10 cellular contexts compared by ENCODE assay signal in genomic region chr15:50828610-50829206, GRCh38.
DNase-seq lines count a peak whose midpoint lies in the region; ATAC-seq and TF ChIP-seq lines count a peak whose summit lies in the region.
"Had no signal": no experiment of that assay in that cellular context is flagged by ENCODE, and none has a peak within 500 bp of the region (broad histone marks: within the 10 kb centered on the region; RNA-seq: fewer than 3 reads in every experiment).

No MANE protein-coding gene starts in this region.

- H3K4me3 ChIP-seq in NT2/D1 (ENCODE audit: insufficient read length, low read depth) (no peak overlapping the region), osteoblast (ENCODE audit: insufficient read depth, low read length) (no peak overlapping the region)
- H3K4me3 ChIP-seq: cardiac muscle cell had no signal

- H3K27me3 ChIP-seq in NT2/D1 (ENCODE audit: insufficient read depth, insufficient read length), result no peaks in the 10 kb centered on the region
- no peaks in the 10 kb centered on the region for H3K27me3 ChIP-seq in osteoblast (ENCODE audit: insufficient read depth, low read length)
- H3K27me3 ChIP-seq: cardiac muscle cell had no signal

- TF ChIP-seq CTCF in osteoblast (IDR thresholded peaks at IDR 0.05; ENCODE audit: extremely low read depth, low read depth, low read length), result no peak

- H4K20me1 ChIP-seq in osteoblast (ENCODE audit: insufficient read depth, low read length), result no peaks in the 10 kb centered on the region

- ATAC-seq in stimulated activated effector memory CD8-positive, alpha-beta T cell treated with anti-CD3 and anti-CD28 coated beads, Interleukin-12 subunit alpha, Interleukin-12 subunit beta, amount 100 ng/mL, for 72 hours, result no peak

- H3K36me3 Mint-ChIP-seq in stimulated activated effector memory CD8-positive, alpha-beta T cell treated with anti-CD3 and anti-CD28 coated beads, Interleukin-12 subunit alpha, Interleukin-12 subunit beta, amount 100 ng/mL, for 72 hours, result no peaks in the 10 kb centered on the region

- H3K4me3 Mint-ChIP-seq in stimulated activated effector memory CD8-positive, alpha-beta T cell treated with anti-CD3 and anti-CD28 coated beads, Interleukin-12 subunit alpha, Interleukin-12 subunit beta, amount 100 ng/mL, for 72 hours, result no peak overlapping the region
- H3K4me3 Mint-ChIP-seq: neural crest cell had no signal

- no peaks in the 10 kb centered on the region for H3K4me1 ChIP-seq in NT2/D1 (ENCODE audit: insufficient read depth, insufficient read length)
- peaks cover 12% of the 10 kb centered on the region for H3K4me1 ChIP-seq in osteoblast (ENCODE audit: insufficient read depth, low read length)

- H3K9me3 Mint-ChIP-seq in stimulated activated effector memory CD8-positive, alpha-beta T cell treated with anti-CD3 and anti-CD28 coated beads, Interleukin-12 subunit alpha, Interleukin-12 subunit beta, amount 100 ng/mL, for 72 hours, result no peaks in the 10 kb centered on the region
- H3K9me3 Mint-ChIP-seq: neural crest cell had no signal

- H3K9ac ChIP-seq in NT2/D1 (ENCODE audit: insufficient read length, low read depth), result no peak overlapping the region

- peak; percentile 91 for DNase-seq in GM04503 (ENCODE audit: low read depth)
- DNase-seq in NT2/D1 (ENCODE audit: low read depth, low spot score), result peak; percentile 22
- peak; percentile 84 for DNase-seq in fibroblast of gingiva (ENCODE audit: low read depth)
- peak; percentile 96 for DNase-seq in osteoblast (ENCODE audit: insufficient read length, low spot score, missing footprints)
- no peak for DNase-seq in stimulated activated effector memory CD8-positive, alpha-beta T cell treated with anti-CD3 and anti-CD28 coated beads, Interleukin-12 subunit alpha, Interleukin-12 subunit beta, amount 100 ng/mL, for 72 hours (ENCODE audit: low spot score in 2 of 2)
- DNase-seq in SHP77 treated with DMSO at 0.1 percent for 48 hours (lab: John Stamatoyannopoulos, UW), result no peak
- DNase-seq in NCI-H2196 treated with DMSO at 0.1 percent for 48 hours (lab: John Stamatoyannopoulos, UW; ENCODE audit: unreplicated experiment), result no peak
- no peak for DNase-seq in NCI-H345 treated with DMSO at 0.1 percent for 48 hours (lab: John Stamatoyannopoulos, UW; ENCODE audit: unreplicated experiment)

- H3K9me3 ChIP-seq in NT2/D1 (ENCODE audit: insufficient read depth, low read length), result no peaks in the 10 kb centered on the region
- H3K9me3 ChIP-seq in osteoblast (ENCODE audit: low read depth, low read length), result no peaks in the 10 kb centered on the region

- H3K79me2 ChIP-seq in osteoblast (ENCODE audit: insufficient read depth, low read length), result no peaks in the 10 kb centered on the region

- H3K36me3 ChIP-seq in NT2/D1 (ENCODE audit: insufficient read depth, insufficient read length, low read length) (no peaks in the 10 kb centered on the region), osteoblast (ENCODE audit: insufficient read depth, low read length) (no peaks in the 10 kb centered on the region)
- H3K36me3 ChIP-seq: cardiac muscle cell had no signal

- no peak overlapping the region for H2AFZ ChIP-seq in osteoblast (ENCODE audit: low read length)

- no peaks in the 10 kb centered on the region for H3K4me1 Mint-ChIP-seq in stimulated activated effector memory CD8-positive, alpha-beta T cell treated with anti-CD3 and anti-CD28 coated beads, Interleukin-12 subunit alpha, Interleukin-12 subunit beta, amount 100 ng/mL, for 72 hours

- H3K27ac Mint-ChIP-seq in stimulated activated effector memory CD8-positive, alpha-beta T cell treated with anti-CD3 and anti-CD28 coated beads, Interleukin-12 subunit alpha, Interleukin-12 subunit beta, amount 100 ng/mL, for 72 hours, result no peak overlapping the region

- H3K4me2 ChIP-seq in osteoblast (ENCODE audit: insufficient read depth, low read length), result peak overlapping the region; percentile 58

- H3K27ac ChIP-seq in osteoblast (ENCODE audit: low read depth, low read length), result peak overlapping the region; percentile 31
- H3K27ac ChIP-seq: cardiac muscle cell had no signal

Comparison
In these comparisons a context has a peak if more than half of its experiments do, and no peak if none do; other contexts are left out.
1. DNase-seq: peak in GM04503 (single experiment), NT2/D1 (single experiment), fibroblast of gingiva (single experiment) and osteoblast (single experiment); none in stimulated activated effector memory CD8-positive, alpha-beta T cell treated with anti-CD3 and anti-CD28 coated beads, Interleukin-12 subunit alpha, Interleukin-12 subunit beta, amount 100 ng/mL, for 72 hours (0 of 2), SHP77 treated with DMSO at 0.1 percent for 48 hours (single experiment), NCI-H2196 treated with DMSO at 0.1 percent for 48 hours (single experiment) and NCI-H345 treated with DMSO at 0.1 percent for 48 hours (single experiment).